ENCODE assay signal across 1 cellular context in the genomic region with DNA sequence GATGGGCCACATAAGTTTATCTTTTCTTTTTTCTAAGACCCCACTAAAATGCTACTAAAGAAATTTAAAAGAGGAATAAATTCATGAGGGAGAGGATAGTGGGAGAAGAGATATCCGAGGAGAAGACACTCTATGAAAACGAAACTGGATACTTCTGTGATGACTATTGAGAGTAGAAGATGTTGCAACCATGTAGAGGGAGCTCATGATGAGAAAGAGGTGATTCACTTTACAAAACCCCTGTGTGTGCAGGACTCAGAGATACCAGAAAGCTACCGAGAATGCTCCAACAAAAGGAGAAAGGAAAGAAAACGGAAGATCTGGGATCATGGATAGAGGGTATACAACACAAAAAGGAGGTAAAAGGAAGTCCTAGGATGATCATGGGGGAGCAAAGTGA.
TF ChIP-seq lines count a peak whose summit lies in the region.

No MANE protein-coding gene starts in this region.

TF ChIP-seq in SK-N-SH, 30 proteins besides CTCF, POLR2A, EP300 and RAD21 (continued from another document):
- no peak for TF ChIP-seq SIN3A (IDR thresholded peaks at IDR 0.05; ENCODE audit: borderline replicate concordance, low read depth, low read length)
- peak; percentile 79 for TF ChIP-seq JUND (IDR thresholded peaks at IDR 0.05)
- TF ChIP-seq, protein P1, sequence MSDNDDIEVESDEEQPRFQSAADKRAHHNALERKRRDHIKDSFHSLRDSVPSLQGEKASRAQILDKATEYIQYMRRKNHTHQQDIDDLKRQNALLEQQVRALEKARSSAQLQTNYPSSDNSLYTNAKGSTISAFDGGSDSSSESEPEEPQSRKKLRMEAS (IDR thresholded peaks at IDR 0.05; ENCODE audit: low read depth): 0 out of 2 replicates have a peak, but pooled peaks have one; percentile 19
- peak; percentile 38; the same call in 1 of the 2 replicates for TF ChIP-seq TEAD4 (IDR thresholded peaks at IDR 0.05; ENCODE audit: borderline replicate concordance, insufficient read depth)
- peak; percentile 60; the same call in 1 of the 2 replicates for TF ChIP-seq POLR2AphosphoS5 (IDR thresholded peaks at IDR 0.05; ENCODE audit: low read depth, low read length)
- 0 out of 2 replicates have a peak, but pooled peaks have one; percentile 22 for TF ChIP-seq TAF1 (IDR thresholded peaks at IDR 0.05; ENCODE audit: borderline replicate concordance, low read depth, low read length)
- peak; percentile 67 for TF ChIP-seq TCF12 (IDR thresholded peaks at IDR 0.05)
- no peak for TF ChIP-seq CHD2 (IDR thresholded peaks at IDR 0.05; ENCODE audit: low read length, partially characterized antibody)
